ENCODE assay signal across 8 cellular contexts in the genomic region with DNA sequence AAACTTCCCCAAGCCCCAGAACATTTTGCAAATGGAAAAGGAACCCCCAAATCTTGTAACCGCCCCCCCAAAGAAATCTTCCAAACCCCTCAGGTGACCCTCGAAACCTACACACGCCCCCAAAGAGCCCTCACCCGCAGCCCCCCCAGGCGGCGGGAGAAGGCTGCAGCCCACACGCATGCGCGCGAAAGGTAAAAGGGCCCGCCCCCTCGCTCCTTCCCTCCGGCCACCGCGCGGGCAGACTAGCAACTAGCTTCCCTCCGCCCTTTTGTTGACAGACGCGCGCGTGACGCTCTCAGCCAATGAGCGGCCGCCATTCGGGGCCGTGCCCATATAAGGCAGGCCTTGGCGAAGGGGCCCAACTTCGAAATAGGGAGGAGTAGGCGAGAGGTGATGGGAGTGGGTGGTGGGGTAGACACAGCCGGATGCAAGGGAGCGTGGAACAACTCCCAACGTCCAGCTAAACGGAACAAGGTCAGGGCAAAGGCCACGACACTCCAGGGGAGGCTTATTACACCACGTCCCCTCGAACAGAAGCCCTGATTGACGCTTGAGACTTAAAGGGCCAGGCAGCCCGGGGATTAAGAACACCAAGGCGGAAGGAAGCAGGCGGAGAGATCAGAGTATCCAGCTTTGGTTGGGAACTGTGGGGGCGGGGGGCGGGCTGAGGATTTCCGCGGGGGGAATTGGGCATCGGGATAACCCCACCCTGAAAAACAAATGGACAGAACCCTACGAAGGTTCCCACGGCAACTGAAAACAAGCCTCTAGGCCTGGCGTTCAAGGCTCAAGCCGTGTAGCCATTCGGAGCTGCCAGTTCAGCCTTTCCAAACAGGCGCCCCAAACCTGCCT. TPM values are rescaled to one million over a fixed set of nuclear protein-coding genes. Genes with fewer than 3 reads are reported as not detected.
DNase-seq lines count a peak whose midpoint lies in the region; ATAC-seq and TF ChIP-seq lines count a peak whose summit lies in the region.

No MANE protein-coding gene starts in this region.

- H3K36me3 ChIP-seq in esophagus (ENCODE audit: control insufficient read depth in 2 of 2, insufficient read depth in 2 of 2, low read length in 1 of 2) (peaks cover 2 to 19% of the 10 kb centered on the region in 2 donors), mucosa of rectum (ENCODE audit: control insufficient read depth in 2 of 2, insufficient read depth in 2 of 2, low read length in 2 of 2) (peaks cover 2 to 6% of the 10 kb centered on the region in 2 donors)

- peak overlapping the region; percentile 83 to 89 for H3K9ac ChIP-seq in mucosa of rectum (ENCODE audit: low read depth in 1 of 2, low read length in 2 of 2)

- 0 to 1% methylated on average over 50 to 51 of the region's 51 CpGs for WGBS in esophagus, 2 donors

- peak; percentile 91 for ATAC-seq in GM21723 (IDR thresholded peaks at IDR 0.05; ENCODE audit: unreplicated experiment)

- H3K4me1 ChIP-seq in esophagus (ENCODE audit: control insufficient read depth in 2 of 2, insufficient read depth in 2 of 2, low read length in 1 of 2) (peaks cover 0 to 9% of the 10 kb centered on the region in 2 donors), mucosa of rectum (ENCODE audit: control insufficient read depth in 2 of 2, insufficient read depth in 2 of 2, low read length in 2 of 2) (peaks cover 17 to 32% of the 10 kb centered on the region in 2 donors)

- no peaks in the 10 kb centered on the region for H3K9me3 ChIP-seq in esophagus (ENCODE audit: control insufficient read depth in 2 of 2, insufficient read depth in 1 of 2, low read depth in 1 of 2, low read length in 1 of 2)
- H3K9me3 ChIP-seq in mucosa of rectum (ENCODE audit: control insufficient read depth in 2 of 2, low read length in 2 of 2), result no peaks in the 10 kb centered on the region

- DNase-seq in DMS53 (lab: John Stamatoyannopoulos, UW) (peak; percentile 100), KG1 (lab: John Stamatoyannopoulos, UW) (peak; percentile 97)
- DNase-seq in activated T-cell treated with anti-CD3 and anti-CD28 coated beads, Interleukin-2, amount 50 U/mL, for 48 hours, result peak; percentile 98
- peak; percentile 91 to 96 for DNase-seq in stimulated activated CD8-positive, alpha-beta memory T cell treated with anti-CD3 and anti-CD28 coated beads, Interleukin-4, amount 100 ng/mL, for 4 hours (ENCODE audit: low read depth in 2 of 2, low spot score in 1 of 2)

- H3K27ac ChIP-seq in esophagus (ENCODE audit: low read depth in 2 of 2, low read length in 1 of 2) (peak overlapping the region; percentile 94 to 96), mucosa of rectum (ENCODE audit: low read depth in 2 of 2, low read length in 2 of 2) (peak overlapping the region; percentile 96 to 97)

- H3K27me3 ChIP-seq in esophagus (ENCODE audit: control insufficient read depth in 1 of 2, insufficient read depth in 2 of 2, low read length in 2 of 2), result no peaks in the 10 kb centered on the region
- H3K27me3 ChIP-seq in mucosa of rectum (ENCODE audit: control insufficient read depth in 2 of 2, insufficient read depth in 2 of 2, low read length in 2 of 2), result no peaks in the 10 kb centered on the region

- H3K4me3 ChIP-seq in esophagus (ENCODE audit: low read depth in 1 of 2, low read length in 2 of 2) (peak overlapping the region; percentile 54 to 67), mucosa of rectum (ENCODE audit: low read length in 2 of 2) (peak overlapping the region; percentile 75 to 85)

TF ChIP-seq in PFSK-1, 5 proteins besides CTCF, POLR2A, EP300 and RAD21:
- peak; percentile 99 for TF ChIP-seq FOXP2 (optimal IDR thresholded peaks at IDR 0.05; ENCODE audit: borderline replicate concordance, extremely low read depth, extremely low read length, insufficient read depth)
- peak; percentile 59; the same call in 1 of the 2 replicates for TF ChIP-seq TAF1 (IDR thresholded peaks at IDR 0.05; ENCODE audit: borderline replicate concordance, insufficient read depth, low read length)
- TF ChIP-seq SIN3A (IDR thresholded peaks at IDR 0.05; ENCODE audit: borderline replicate concordance, insufficient read depth, low read length), result peak; percentile 48; the same call in 1 of the 2 replicates
- TF ChIP-seq, protein P1, sequence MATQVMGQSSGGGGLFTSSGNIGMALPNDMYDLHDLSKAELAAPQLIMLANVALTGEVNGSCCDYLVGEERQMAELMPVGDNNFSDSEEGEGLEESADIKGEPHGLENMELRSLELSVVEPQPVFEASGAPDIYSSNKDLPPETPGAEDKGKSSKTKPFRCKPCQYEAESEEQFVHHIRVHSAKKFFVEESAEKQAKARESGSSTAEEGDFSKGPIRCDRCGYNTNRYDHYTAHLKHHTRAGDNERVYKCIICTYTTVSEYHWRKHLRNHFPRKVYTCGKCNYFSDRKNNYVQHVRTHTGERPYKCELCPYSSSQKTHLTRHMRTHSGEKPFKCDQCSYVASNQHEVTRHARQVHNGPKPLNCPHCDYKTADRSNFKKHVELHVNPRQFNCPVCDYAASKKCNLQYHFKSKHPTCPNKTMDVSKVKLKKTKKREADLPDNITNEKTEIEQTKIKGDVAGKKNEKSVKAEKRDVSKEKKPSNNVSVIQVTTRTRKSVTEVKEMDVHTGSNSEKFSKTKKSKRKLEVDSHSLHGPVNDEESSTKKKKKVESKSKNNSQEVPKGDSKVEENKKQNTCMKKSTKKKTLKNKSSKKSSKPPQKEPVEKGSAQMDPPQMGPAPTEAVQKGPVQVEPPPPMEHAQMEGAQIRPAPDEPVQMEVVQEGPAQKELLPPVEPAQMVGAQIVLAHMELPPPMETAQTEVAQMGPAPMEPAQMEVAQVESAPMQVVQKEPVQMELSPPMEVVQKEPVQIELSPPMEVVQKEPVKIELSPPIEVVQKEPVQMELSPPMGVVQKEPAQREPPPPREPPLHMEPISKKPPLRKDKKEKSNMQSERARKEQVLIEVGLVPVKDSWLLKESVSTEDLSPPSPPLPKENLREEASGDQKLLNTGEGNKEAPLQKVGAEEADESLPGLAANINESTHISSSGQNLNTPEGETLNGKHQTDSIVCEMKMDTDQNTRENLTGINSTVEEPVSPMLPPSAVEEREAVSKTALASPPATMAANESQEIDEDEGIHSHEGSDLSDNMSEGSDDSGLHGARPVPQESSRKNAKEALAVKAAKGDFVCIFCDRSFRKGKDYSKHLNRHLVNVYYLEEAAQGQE (IDR thresholded peaks at IDR 0.05; ENCODE audit: insufficient read depth in 1 of 2, low read depth in 2 of 2, low read length in 2 of 2), result 0 out of 4 replicates have a peak, but pooled peaks of 1 of the 2 experiments have one; percentile 49
- TF ChIP-seq POLR2AphosphoS5 (IDR thresholded peaks at IDR 0.05; ENCODE audit: low read depth, low read length), result no peak; the same call in 1 of the 2 replicates

RNA-seq across cellular contexts. Expression of a gene that starts 13.3 kb away (rescaled TPM):
- 11.0 TPM for polyA plus RNA-seq in PFSK-1 (2012; ENCODE audit: insufficient read length, low read depth)
- polyA plus RNA-seq in esophagus, result 10 to 100 TPM; 13.9 TPM

RNA-seq across cellular contexts. Expression of a gene that starts 15.9 kb away (rescaled TPM):
- polyA plus RNA-seq in PFSK-1 (2012; ENCODE audit: insufficient read length, low read depth), result not detected
- not detected for polyA plus RNA-seq in esophagus

RNA-seq across cellular contexts. Expression of a gene that starts 24.9 kb away (rescaled TPM):
- 18.7 TPM for polyA plus RNA-seq in PFSK-1 (2012; ENCODE audit: insufficient read length, low read depth)
- 1 to 10 TPM; 3.9 to 6.8 TPM for polyA plus RNA-seq in esophagus

RNA-seq across cellular contexts. Expression of a gene that starts 25.6 kb away (rescaled TPM):
- 506 TPM for polyA plus RNA-seq in PFSK-1 (2012; ENCODE audit: insufficient read length, low read depth)
- polyA plus RNA-seq in esophagus, result 100 to 1,000 TPM; 291 to 376 TPM

RNA-seq across cellular contexts. Expression of a gene that starts 49.3 kb away (rescaled TPM):
- polyA plus RNA-seq in PFSK-1 (2012; ENCODE audit: insufficient read length, low read depth), result 4.1 TPM
- 1 to 10 TPM in 1 of 2 donors, under 1 TPM in 1; 0.62 to 2.1 TPM for polyA plus RNA-seq in esophagus

Comparison
In these comparisons a context has a peak if more than half of its experiments do, and no peak if none do; other contexts are left out.
1. Peak in every context shown above with its lines: DNase-seq, ATAC-seq, H3K4me3 ChIP-seq and H3K27ac ChIP-seq.